14 cellular contexts compared by ENCODE assay signal in the genomic region with DNA sequence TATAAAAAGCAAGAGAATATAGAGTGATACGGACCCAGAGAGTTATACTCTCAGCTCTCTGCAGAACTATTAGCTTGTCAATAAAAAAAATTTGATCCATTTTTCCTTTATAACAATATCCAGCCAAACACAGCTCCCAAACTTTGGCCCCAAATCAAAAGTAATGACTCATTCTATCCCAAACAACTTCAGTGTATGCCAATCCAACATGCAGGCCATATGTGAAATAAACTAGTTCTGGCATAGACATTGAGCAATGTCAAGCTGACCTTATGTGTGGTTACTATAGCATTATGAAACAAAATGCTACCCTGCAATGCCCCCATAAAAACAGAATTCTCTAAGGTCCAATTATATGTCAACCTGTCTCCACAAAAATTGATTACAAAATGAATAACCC.
DNase-seq lines count a peak whose midpoint lies in the region; ATAC-seq and TF ChIP-seq lines count a peak whose summit lies in the region.
"Had no signal": no experiment of that assay in that cellular context is flagged by ENCODE, and none has a peak within 500 bp of the region (broad histone marks: within the 10 kb centered on the region; RNA-seq: fewer than 3 reads in every experiment).

No MANE protein-coding gene starts in this region.

- no peaks in the 10 kb centered on the region for H3K27me3 ChIP-seq in MG63
- H3K27me3 ChIP-seq in mammary epithelial cell (ENCODE audit: insufficient read depth, low read length) = no peaks in the 10 kb centered on the region
- no peaks in the 10 kb centered on the region for H3K27me3 ChIP-seq in CD8-positive, alpha-beta T cell (ENCODE audit: insufficient read depth, low read length)

- no peaks in the 10 kb centered on the region for H4K20me1 ChIP-seq in mammary epithelial cell (ENCODE audit: insufficient read depth, low read length)

- no peak overlapping the region for H3K27ac ChIP-seq in mammary epithelial cell (ENCODE audit: insufficient read depth, low read depth, low read length)
- H3K27ac ChIP-seq in CD8-positive, alpha-beta T cell (ENCODE audit: low read depth, low read length) = no peak overlapping the region
- H3K27ac ChIP-seq: thoracic aorta had no signal

- H3K9ac ChIP-seq in mammary epithelial cell (ENCODE audit: insufficient read depth, low read length) = no peak overlapping the region

- ATAC-seq in GM18858 (IDR thresholded peaks at IDR 0.05; ENCODE audit: unreplicated experiment) = no peak
- ATAC-seq in CD8-positive, alpha-beta T cell = no peak
- ATAC-seq in GM21786 (IDR thresholded peaks at IDR 0.05; ENCODE audit: unreplicated experiment) = no peak
- ATAC-seq: left colon had no signal

- no peaks in the 10 kb centered on the region for H3K9me3 Mint-ChIP-seq in CD8-positive, alpha-beta T cell
- H3K9me3 Mint-ChIP-seq: CD4-positive, CD25-positive, alpha-beta regulatory T cell had no signal

- dilution Hi-C loops in mammary epithelial cell (cut with HindIII; ENCODE audit: low sequenced_read_pairs) = loop anchor here (5.0 kb wide), 1 partner anchor 96 kb away; no protein-coding TSS in a partner anchor

- DNase-seq in DMS 273 treated with DMSO at 0.1 percent for 48 hours (lab: John Stamatoyannopoulos, UW) = peak; percentile 53
- peak; percentile 3 for DNase-seq in MG63
- peak; percentile 39 for DNase-seq in mammary epithelial cell
- peak; percentile 77 to 79 for DNase-seq in lung microvascular endothelial cell (ENCODE audit: low read depth in 2 of 2)
- no peak for DNase-seq in CD8-positive, alpha-beta T cell
- DNase-seq in cardiac septum (ENCODE audit: low spot score) = no peak
- DNase-seq: caudate nucleus; CD4-positive, CD25-positive, alpha-beta regulatory T cell; left colon; NCI-H1105 treated with DMSO at 0.1 percent for 48 hours; NCI-H510A treated with DMSO at 0.1 percent for 48 hours had no signal

- WGBS in mammary epithelial cell (ENCODE audit: low coverage, missing lambda C conversion rate) = 100% methylated on average over 1 of the region's 1 CpG

- POLR2A ChIA-PET in CD8-positive, alpha-beta T cell (lab: Charles Lee) = no interaction called here

- no peak overlapping the region for H3K4me3 ChIP-seq in MG63
- H3K4me3 ChIP-seq in mammary epithelial cell (replicated peaks in 1 of 3; ENCODE audit: insufficient read depth in 1 of 3, low read depth in 2 of 3, low read length in 3 of 3) = no peak overlapping the region
- H3K4me3 ChIP-seq in CD8-positive, alpha-beta T cell (ENCODE audit: low read depth, low read length) = no peak overlapping the region
- H3K4me3 ChIP-seq: thoracic aorta had no signal

- CTCF ChIA-PET in mammary epithelial cell (lab: Charles Lee; ENCODE audit: low non-redundant PET) = no interaction called here
- CTCF ChIA-PET in CD8-positive, alpha-beta T cell (lab: Charles Lee) = no interaction called here

- H3K27ac Mint-ChIP-seq in CD8-positive, alpha-beta T cell = no peak overlapping the region
- H3K27ac Mint-ChIP-seq: CD4-positive, CD25-positive, alpha-beta regulatory T cell had no signal

- no peak overlapping the region for H3K4me2 ChIP-seq in mammary epithelial cell (ENCODE audit: insufficient read depth, low read depth, low read length)

- no peaks in the 10 kb centered on the region for H3K36me3 ChIP-seq in MG63
- H3K36me3 ChIP-seq in mammary epithelial cell (ENCODE audit: insufficient read depth, low read length) = no peaks in the 10 kb centered on the region
- no peaks in the 10 kb centered on the region for H3K36me3 ChIP-seq in CD8-positive, alpha-beta T cell (ENCODE audit: insufficient read depth, low read length)
- H3K36me3 ChIP-seq: thoracic aorta had no signal

- H3K9me3 ChIP-seq in MG63 (no peaks in the 10 kb centered on the region), mammary epithelial cell (replicated peaks; ENCODE audit: insufficient read depth, low read length) (no peaks in the 10 kb centered on the region)
- no peaks in the 10 kb centered on the region for H3K9me3 ChIP-seq in CD8-positive, alpha-beta T cell (ENCODE audit: low read length)
- H3K9me3 ChIP-seq: thoracic aorta had no signal

- peaks cover 2% of the 10 kb centered on the region for H3K27me3 Mint-ChIP-seq in CD8-positive, alpha-beta T cell (ENCODE audit: low read depth)

- no peak overlapping the region for H3K4me3 Mint-ChIP-seq in CD8-positive, alpha-beta T cell

- H3K36me3 Mint-ChIP-seq in CD8-positive, alpha-beta T cell = no peaks in the 10 kb centered on the region
- H3K36me3 Mint-ChIP-seq: CD4-positive, CD25-positive, alpha-beta regulatory T cell had no signal

- H3K4me1 ChIP-seq in mammary epithelial cell (ENCODE audit: insufficient read depth, low read length) = no peaks in the 10 kb centered on the region
- no peaks in the 10 kb centered on the region for H3K4me1 ChIP-seq in CD8-positive, alpha-beta T cell (ENCODE audit: insufficient read depth, low read length)

- no peaks in the 10 kb centered on the region for H3K4me1 Mint-ChIP-seq in CD8-positive, alpha-beta T cell (ENCODE audit: low read depth)
- H3K4me1 Mint-ChIP-seq: CD4-positive, CD25-positive, alpha-beta regulatory T cell had no signal

- BruUV-seq in mammary epithelial cell (replicated peaks; lab: Mats Ljungman, UMichigan) = no TSS peak

- intact Hi-C loops in mammary epithelial cell (cut with micrococcal nuclease) = no loop called here
- intact Hi-C loops in CD8-positive, alpha-beta T cell (cut with DNase I, micrococcal nuclease) = no loop called here
- intact Hi-C loops in cardiac septum (cut with DNase I) = no loop called here

- in situ Hi-C loops in mammary epithelial cell (cut with MboI; ENCODE audit: low sequenced_read_pairs in 2 of 2) = no loop called here

- TF ChIP-seq CTCF in mammary epithelial cell (conservative IDR thresholded peaks at IDR 0.05 in 1 of 2, IDR thresholded peaks at IDR 0.05 in 1 of 2; ENCODE audit: extremely low read depth in 1 of 2, insufficient read depth in 1 of 2, low read depth in 1 of 2, low read length in 2 of 2) = no peak
- TF ChIP-seq CTCF in CD8-positive, alpha-beta T cell (IDR thresholded peaks at IDR 0.05) = no peak

- no peaks in the 10 kb centered on the region for H3K79me2 ChIP-seq in mammary epithelial cell (ENCODE audit: insufficient read depth, low read length)

- H2AFZ ChIP-seq in mammary epithelial cell (ENCODE audit: low read depth, low read length) = no peak overlapping the region

Comparison
In these comparisons a context has a peak if more than half of its experiments do, and no peak if none do; other contexts are left out.
1. DNase-seq: peak in DMS 273 treated with DMSO at 0.1 percent for 48 hours (single experiment), MG63 (single experiment), mammary epithelial cell (single experiment) and lung microvascular endothelial cell (2 of 2); none in CD8-positive, alpha-beta T cell (0 of 7) and cardiac septum (single experiment).